8 cellular contexts compared by ENCODE assay signal in genomic region chr7:123770378-123770777, GRCh38. TPM values are rescaled to one million over a fixed set of nuclear protein-coding genes. Genes with fewer than 3 reads are reported as not detected.
DNase-seq lines count a peak whose midpoint lies in the region; ATAC-seq and TF ChIP-seq lines count a peak whose summit lies in the region.

No MANE protein-coding gene starts in this region.

- ATAC-seq in GM18505 (IDR thresholded peaks at IDR 0.05; ENCODE audit: unreplicated experiment) = peak; percentile 98

- peak; percentile 83 for DNase-seq in HCEC 1CT
- peak; percentile 84 for DNase-seq in MV-4-11 (lab: John Stamatoyannopoulos, UW)
- peak; percentile 34 to 71 for DNase-seq in fibroblast of lung (ENCODE audit: low read depth in 2 of 2)
- no peak for DNase-seq in activated CD8-positive, alpha-beta memory T cell treated with anti-CD3 and anti-CD28 coated beads, Interleukin-2, amount 50 U/mL, for 48 hours
- DNase-seq in CD4-positive, alpha-beta memory T cell = no peak
- DNase-seq in NCI-H345 (lab: John Stamatoyannopoulos, UW) = no peak
- no peak for DNase-seq in neuronal stem cell (ENCODE audit: low spot score)

- POLR2A ChIA-PET in CD4-positive, alpha-beta memory T cell (lab: Charles Lee; ENCODE audit: partially characterized antibody) = no interaction called here

- WGBS in neuronal stem cell (ENCODE audit: extremely low coverage in 2 of 2, insufficient read length in 2 of 2, insufficient replicate concordance in 1 of 2), 2 donors = no CpG with 5 or more reads among the region's 8 CpGs

- H3K9ac ChIP-seq in fibroblast of lung (ENCODE audit: insufficient read depth, low read length) = no peak overlapping the region
- no peak overlapping the region for H3K9ac ChIP-seq in neuronal stem cell (ENCODE audit: low read depth, low read length, poor library complexity)

- peaks cover 2% of the 10 kb centered on the region for H4K20me1 ChIP-seq in fibroblast of lung (ENCODE audit: control insufficient read depth, extremely low read depth, insufficient read depth, low read length)

- no peak overlapping the region for H2BK15ac ChIP-seq in neuronal stem cell (ENCODE audit: low read length)

- peaks cover 18 to 22% of the 10 kb centered on the region in 2 donors for H3K27me3 Mint-ChIP-seq in CD4-positive, alpha-beta memory T cell

- H2AFZ ChIP-seq in fibroblast of lung (ENCODE audit: low read length) (no peak overlapping the region), neuronal stem cell (ENCODE audit: low read length) (no peak overlapping the region)

- H2BK12ac ChIP-seq in neuronal stem cell (ENCODE audit: low read length) = no peak overlapping the region

- H3K27ac Mint-ChIP-seq in CD4-positive, alpha-beta memory T cell = no peak overlapping the region

- intact Hi-C loops in CD4-positive, alpha-beta memory T cell (cut with micrococcal nuclease) = no loop called here

- H3K79me2 ChIP-seq in fibroblast of lung (ENCODE audit: control insufficient read depth, insufficient read depth, low read length) = no peaks in the 10 kb centered on the region

- no peaks in the 10 kb centered on the region for H3K36me3 Mint-ChIP-seq in CD4-positive, alpha-beta memory T cell

- H3K18ac ChIP-seq in neuronal stem cell (ENCODE audit: low read length) = no peak overlapping the region

- no peak for TF ChIP-seq POLR2A in GM18505 (IDR thresholded peaks at IDR 0.05; ENCODE audit: borderline replicate concordance, extremely low read depth, insufficient read depth, insufficient read length)

- H3K27me3 ChIP-seq in fibroblast of lung (ENCODE audit: control insufficient read depth, insufficient read depth, low read length) (no peaks in the 10 kb centered on the region), neuronal stem cell (ENCODE audit: control insufficient read depth in 3 of 3, insufficient read depth in 3 of 3, low read depth in 1 of 3, low read length in 3 of 3) (no peaks in the 10 kb centered on the region)
- no peaks in the 10 kb centered on the region for H3K27me3 ChIP-seq in CD4-positive, alpha-beta memory T cell (ENCODE audit: insufficient read depth, low read length)

- H3K4me2 ChIP-seq in fibroblast of lung (ENCODE audit: extremely low read depth, insufficient read depth, low read length) (no peak overlapping the region), neuronal stem cell (ENCODE audit: insufficient read depth, low read length, poor library complexity, severe bottlenecking) (no peak overlapping the region)

- no peak overlapping the region for H3K14ac ChIP-seq in neuronal stem cell (ENCODE audit: low read length)

- CTCF ChIA-PET in CD4-positive, alpha-beta memory T cell (lab: Charles Lee; ENCODE audit: partially characterized antibody) = no interaction called here

- H4K8ac ChIP-seq in neuronal stem cell (ENCODE audit: low read depth, low read length) = no peak overlapping the region

- no peak overlapping the region for H2AK5ac ChIP-seq in neuronal stem cell (ENCODE audit: low read depth, low read length)

- H3K9me3 Mint-ChIP-seq in CD4-positive, alpha-beta memory T cell = peaks cover 0 to 1% (median 0%) of the 10 kb centered on the region in 8 donors

- TF ChIP-seq CTCF in fibroblast of lung (conservative IDR thresholded peaks at IDR 0.05 in 1 of 2, IDR thresholded peaks at IDR 0.05 in 1 of 2; ENCODE audit: low read depth in 1 of 2, low read length in 2 of 2) = no peak

- H3K23ac ChIP-seq in neuronal stem cell (ENCODE audit: low read depth, low read length, poor library complexity) = no peak overlapping the region

- H3K4me1 Mint-ChIP-seq in CD4-positive, alpha-beta memory T cell = peaks cover 0 to 5% (median 3%) of the 10 kb centered on the region in 4 donors

- no peak overlapping the region for H2BK120ac ChIP-seq in neuronal stem cell (ENCODE audit: low read depth, low read length)

- H3K4ac ChIP-seq in neuronal stem cell (ENCODE audit: low read length) = no peak overlapping the region

- no peak overlapping the region for H2BK5ac ChIP-seq in neuronal stem cell (ENCODE audit: low read length)

- H3K4me1 ChIP-seq in fibroblast of lung (ENCODE audit: control insufficient read depth, extremely low read depth, insufficient read depth, low read length) (no peaks in the 10 kb centered on the region), neuronal stem cell (ENCODE audit: control insufficient read depth in 2 of 2, insufficient read depth in 1 of 2, low read depth in 1 of 2, low read length in 2 of 2) (no peaks in the 10 kb centered on the region)
- H3K4me1 ChIP-seq in CD4-positive, alpha-beta memory T cell (ENCODE audit: insufficient read depth, low read length) = no peaks in the 10 kb centered on the region

- H3K4me3 ChIP-seq in fibroblast of lung (replicated peaks in 1 of 4; ENCODE audit: control extremely low read depth in 1 of 4, insufficient read depth in 1 of 4, low read depth in 3 of 4, low read length in 4 of 4) = no peak overlapping the region
- H3K4me3 ChIP-seq in CD4-positive, alpha-beta memory T cell (ENCODE audit: low read length in 2 of 2) = no peak overlapping the region
- H3K4me3 ChIP-seq in neuronal stem cell (ENCODE audit: low read length in 2 of 2) = no peak overlapping the region

- H3K4me3 Mint-ChIP-seq in CD4-positive, alpha-beta memory T cell = peak overlapping the region in 4 of 8 donors; percentile 1 to 33 (median 11)

- no peaks in the 10 kb centered on the region for H3K79me1 ChIP-seq in neuronal stem cell (ENCODE audit: low read depth, low read length)

- H3K27ac ChIP-seq in fibroblast of lung (ENCODE audit: insufficient read depth, low read length) = no peak overlapping the region
- H3K27ac ChIP-seq in CD4-positive, alpha-beta memory T cell (ENCODE audit: low read depth, low read length) = no peak overlapping the region
- H3K27ac ChIP-seq in neuronal stem cell (replicated peaks; ENCODE audit: low read length) = no peak overlapping the region

- H3K36me3 ChIP-seq in fibroblast of lung (ENCODE audit: control insufficient read depth, insufficient read depth, low read length) = no peaks in the 10 kb centered on the region
- no peaks in the 10 kb centered on the region for H3K36me3 ChIP-seq in CD4-positive, alpha-beta memory T cell (ENCODE audit: insufficient read depth, low read length)
- no peaks in the 10 kb centered on the region for H3K36me3 ChIP-seq in neuronal stem cell (replicated peaks in 1 of 2; ENCODE audit: control insufficient read depth in 2 of 2, insufficient read depth in 2 of 2, low read length in 2 of 2)

- no peaks in the 10 kb centered on the region for H3K9me3 ChIP-seq in fibroblast of lung (ENCODE audit: control insufficient read depth, insufficient read depth, low read depth, low read length)
- no peaks in the 10 kb centered on the region for H3K9me3 ChIP-seq in CD4-positive, alpha-beta memory T cell (ENCODE audit: control insufficient read depth in 1 of 2, low read length in 2 of 2)
- H3K9me3 ChIP-seq in neuronal stem cell (replicated peaks in 1 of 2; ENCODE audit: control insufficient read depth in 2 of 2, insufficient read depth in 1 of 2, low read depth in 1 of 2, low read length in 2 of 2) = no peaks in the 10 kb centered on the region

- H4K91ac ChIP-seq in neuronal stem cell (ENCODE audit: low read depth, low read length, poor library complexity) = no peak overlapping the region

RNA-seq across cellular contexts. Expression of gene WASL, which starts 21.6 kb away (rescaled TPM):
- 12.1 and 15.4 TPM in 2 replicates for total RNA-seq in fibroblast of lung
- polyA plus RNA-seq in fibroblast of lung = 18.0 and 21.0 TPM in 2 replicates
- polyA plus RNA-seq in fibroblast of lung (2012) = 16.9 and 22.4 TPM in 2 replicates
- 2.5 and 4.2 TPM in 2 replicates for polyA minus RNA-seq in fibroblast of lung (ENCODE audit: low replicate concordance)
- total RNA-seq in CD4-positive, alpha-beta memory T cell = 10 to 100 TPM; 12.7 to 13.5 TPM
- polyA plus RNA-seq in CD4-positive, alpha-beta memory T cell = 1 to 10 TPM; 1.9 to 2.9 TPM
- polyA plus RNA-seq in neuronal stem cell (2013, experiment 1 of 2) = 27.7 TPM
- polyA plus RNA-seq in neuronal stem cell (2013, experiment 2 of 2) = 28.8 TPM

Comparison
In these comparisons a context has a peak if more than half of its experiments do, and no peak if none do; other contexts are left out.
1. DNase-seq: peak in HCEC 1CT (single experiment), MV-4-11 (single experiment) and fibroblast of lung (2 of 2); none in activated CD8-positive, alpha-beta memory T cell treated with anti-CD3 and anti-CD28 coated beads, Interleukin-2, amount 50 U/mL, for 48 hours (single experiment), CD4-positive, alpha-beta memory T cell (0 of 5), NCI-H345 (single experiment) and neuronal stem cell (single experiment).